8 cellular contexts compared by ENCODE assay signal in the genomic region with DNA sequence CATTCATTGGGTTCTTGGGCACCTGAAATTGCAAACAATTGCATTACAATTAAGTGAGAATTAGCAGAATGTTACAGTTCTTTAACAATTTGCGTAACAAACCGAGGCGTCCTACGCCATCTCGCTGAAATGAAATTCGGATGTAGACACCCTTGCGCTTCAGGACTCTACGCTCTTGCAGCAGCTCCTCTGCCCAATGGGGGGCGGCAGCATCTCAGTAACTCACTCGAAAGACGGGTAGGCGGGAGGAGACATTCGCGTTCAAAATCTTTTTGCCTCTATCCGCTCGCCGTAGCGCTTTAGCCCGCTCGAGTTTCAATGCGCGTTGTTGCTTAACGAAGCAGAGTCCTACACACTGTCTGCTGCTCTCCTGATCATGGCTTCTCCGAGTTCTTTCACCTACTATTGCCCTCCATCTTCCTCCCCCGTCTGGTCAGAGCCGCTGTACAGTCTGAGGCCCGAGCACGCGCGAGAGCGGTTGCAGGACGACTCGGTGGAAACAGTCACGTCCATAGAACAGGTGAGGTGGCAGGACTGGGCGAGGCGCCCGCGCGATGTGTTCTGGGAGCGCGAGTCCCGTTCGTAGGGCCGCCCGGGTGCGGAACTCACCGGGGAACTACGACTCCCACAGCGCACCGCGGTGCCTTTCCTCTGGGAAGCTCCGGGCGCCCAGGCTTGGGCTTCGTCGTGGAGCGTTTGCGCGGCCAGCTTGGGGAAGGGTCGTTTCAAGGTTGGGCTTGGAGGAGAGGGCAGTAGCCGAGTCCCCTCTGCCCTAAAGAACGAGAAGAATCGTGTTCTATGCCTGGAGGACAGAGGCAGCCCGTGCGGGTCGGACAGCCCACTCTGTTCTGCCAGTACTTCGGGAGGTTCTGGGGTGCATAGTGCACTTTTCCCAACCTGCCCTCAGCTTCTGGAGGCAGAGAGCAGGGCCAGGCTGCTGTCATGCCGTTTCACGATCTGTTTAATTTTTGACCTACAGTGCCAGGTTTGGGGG. TPM values are rescaled to one million over a fixed set of nuclear protein-coding genes. Genes with fewer than 3 reads are reported as not detected.
A peak's percentile ranks its signal among the peaks of the same experiment; 100 is the strongest.
DNase-seq lines count a peak whose midpoint lies in the region; ATAC-seq and TF ChIP-seq lines count a peak whose summit lies in the region.

TSS of gene FNTB (plus strand) at position 318 of the 994 bp plus-strand sequence. CDS start at position 377, 59 bp downstream.

- H3K27ac Mint-ChIP-seq in type B pancreatic cell = peak within 1 kb of the TSS; percentile 98

- peak within 1 kb of the TSS; percentile 99 for H3K4me3 Mint-ChIP-seq in type B pancreatic cell

- ATAC-seq in HG02840 (IDR thresholded peaks at IDR 0.05; ENCODE audit: low FRiP score, unreplicated experiment) (peak; percentile 94), heart left ventricle (peak; percentile 98 to 99 (median 99))

- no peaks in the 10 kb centered on the region for H3K9me3 Mint-ChIP-seq in type B pancreatic cell

- H3K9me3 ChIP-seq in adrenal gland (replicated peaks in 1 of 3) (no peaks in the 10 kb centered on the region), heart left ventricle (no peaks in the 10 kb centered on the region)

- intact Hi-C loops in adrenal gland (cut with DNase I) = loop anchor here (5.0 kb wide), 1 partner anchor 35 kb away; no protein-coding TSS in a partner anchor
- intact Hi-C loops in heart left ventricle (cut with DNase I) = loop anchor here in 8 of 10 donors (2.0 to 10.0 kb wide), 11 partner anchors 35 to 838 kb away; partner anchors contain the start of genes CHURC1 (in 4 of the 8), FUT8 (in 2 of the 8) and MAX (in 2 of the 8)

- H3K4me1 Mint-ChIP-seq in type B pancreatic cell (ENCODE audit: unreplicated experiment) = peaks cover 24% of the 10 kb centered on the region

- 0 to 1% (median 0%) methylated on average over 25 to 68 of the region's 68 CpGs for WGBS in adrenal gland, 4 donors
- 0% methylated on average over 35 to 68 of the region's 68 CpGs for WGBS in heart left ventricle, 4 donors

- peak within 1 kb of the TSS; percentile 97 for H3K4me3 ChIP-seq in GM12875 (ENCODE audit: low read depth, low read length)
- peak within 1 kb of the TSS; percentile 52 to 85 (median 67) for H3K4me3 ChIP-seq in adrenal gland
- H3K4me3 ChIP-seq in heart left ventricle = peak within 1 kb of the TSS; percentile 66 to 93 (median 80)

- TF ChIP-seq CTCF in GM12875 (IDR thresholded peaks at IDR 0.05; ENCODE audit: borderline replicate concordance, insufficient read depth, low read depth, low read length) = peak; percentile 93
- TF ChIP-seq CTCF in adrenal gland (IDR thresholded peaks at IDR 0.05) = peak; percentile 35 to 93 (median 80)
- TF ChIP-seq CTCF in heart left ventricle (IDR thresholded peaks at IDR 0.05) = peak; percentile 56 to 97 (median 80)
- TF ChIP-seq CTCF in type B pancreatic cell (conservative IDR thresholded peaks at IDR 0.05) = peak; percentile 73

- H3K36me3 Mint-ChIP-seq in type B pancreatic cell = peaks cover 10% of the 10 kb centered on the region

- H3K27me3 ChIP-seq in adrenal gland (no peaks in the 10 kb centered on the region), heart left ventricle (no peaks in the 10 kb centered on the region)

- peaks cover 9% of the 10 kb centered on the region for H3K27me3 Mint-ChIP-seq in type B pancreatic cell

- peak in 1 of 2 donors; percentile 67 for TF ChIP-seq POLR2A in adrenal gland (IDR thresholded peaks at IDR 0.05)
- peak in 1 of 2 donors; percentile 53 for TF ChIP-seq POLR2A in heart left ventricle (IDR thresholded peaks at IDR 0.05)

- H3K27ac ChIP-seq in adrenal gland = peak within 1 kb of the TSS; percentile 73 to 94 (median 89)
- peak within 1 kb of the TSS; percentile 60 to 94 (median 87) for H3K27ac ChIP-seq in heart left ventricle

- H3K4me1 ChIP-seq in adrenal gland (replicated peaks in 1 of 2) (peaks cover 7 to 22% of the 10 kb centered on the region in 2 donors), heart left ventricle (peaks cover 0 to 41% (median 14%) of the 10 kb centered on the region in 12 donors)

- DNase-seq in NCI-H1436 (lab: John Stamatoyannopoulos, UW) = peak; percentile 91
- DNase-seq in T follicular helper cell (ENCODE audit: low read depth) = peak; percentile 90
- DNase-seq in adrenal gland = peak; percentile 96 to 98 (median 96)
- peak; percentile 95 to 98 (median 98) for DNase-seq in heart left ventricle
- peak; percentile 98 for DNase-seq in pons (ENCODE audit: low spot score)
- peak; percentile 94 for DNase-seq in type B pancreatic cell (ENCODE audit: extremely low spot score, unreplicated experiment)

- H3K36me3 ChIP-seq in adrenal gland (replicated peaks in 1 of 2) = no peaks in the 10 kb centered on the region
- no peaks in the 10 kb centered on the region for H3K36me3 ChIP-seq in heart left ventricle

RNA-seq across cellular contexts. Expression of gene FNTB, which starts in this region (rescaled TPM):
- total RNA-seq in adrenal gland (10 to 100 TPM; 12.2 to 27.2 (median 25.0) TPM), heart left ventricle (10 to 100 TPM; 13.0 to 20.8 (median 16.7) TPM), type B pancreatic cell (ENCODE audit: low replicate concordance) (30.1 and 31.2 TPM in 2 replicates)
- polyA plus RNA-seq in adrenal gland (10 to 100 TPM; 18.0 to 20.2 (median 18.7) TPM), heart left ventricle (10 to 100 TPM; 10.5 to 22.5 TPM)

Comparison
In these comparisons a context has a peak if more than half of its experiments do, and no peak if none do; other contexts are left out.
1. Peak in every context shown above with its lines: DNase-seq, ATAC-seq, H3K4me3 ChIP-seq and H3K27ac ChIP-seq.